Comparison of ENCODE assay signal across 11 cellular contexts in the genomic region with DNA sequence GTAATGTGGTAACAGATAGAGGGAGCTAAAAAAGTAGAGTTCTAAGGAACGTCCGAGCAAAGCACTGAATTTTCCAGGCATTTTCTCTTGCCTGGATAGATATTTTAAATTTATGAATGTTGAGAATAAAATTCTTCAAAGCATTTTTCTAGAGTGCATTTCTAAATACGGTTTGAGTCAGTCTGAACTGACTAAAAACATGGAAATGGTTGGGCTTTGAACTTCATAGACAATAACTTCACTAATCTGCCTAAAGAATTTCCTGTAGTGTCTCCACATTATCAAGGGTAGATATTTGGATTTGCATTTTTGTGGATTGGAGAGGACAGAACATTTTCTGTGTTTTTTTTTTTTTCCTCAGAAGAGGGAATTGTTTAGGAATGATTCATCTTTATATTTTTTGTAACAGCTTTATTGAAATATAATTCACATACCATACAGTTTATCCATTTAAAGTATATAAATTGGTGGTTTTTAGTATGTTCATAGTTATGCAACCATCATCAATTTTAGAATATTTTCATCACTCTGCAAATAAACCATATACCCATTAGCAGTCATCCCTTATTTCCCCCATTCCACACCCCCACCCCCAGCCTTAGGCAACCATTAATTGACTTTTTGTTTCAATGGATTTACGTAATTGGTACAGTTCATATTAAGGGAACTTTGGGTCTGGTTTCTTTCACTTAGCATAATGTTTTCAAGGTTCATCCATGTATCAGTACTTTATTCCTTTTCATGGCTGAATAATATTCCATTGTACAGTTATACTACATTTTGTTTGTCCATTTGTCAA. TPM values are rescaled to one million over a fixed set of nuclear protein-coding genes. Genes with fewer than 3 reads are reported as not detected.
DNase-seq lines count a peak whose midpoint lies in the region; ATAC-seq, FAIRE-seq and TF ChIP-seq lines count a peak whose summit lies in the region.
"Had no signal": no experiment of that assay in that cellular context is flagged by ENCODE, and none has a peak within 500 bp of the region (broad histone marks: within the 10 kb centered on the region; RNA-seq: fewer than 3 reads in every experiment).

No MANE protein-coding gene starts in this region.

- H2AFZ ChIP-seq in K562 (ENCODE audit: low read depth, low read length), result no peak overlapping the region

- H3K9me1 ChIP-seq in K562 (ENCODE audit: control insufficient read depth, insufficient read depth, low read length), result peaks cover 3% of the 10 kb centered on the region

- H3K9me3 Mint-ChIP-seq in activated T-cell treated with anti-CD3 and anti-CD28 coated beads, Interleukin-2, amount 50 U/mL, for 24 hours, result peaks cover 5% of the 10 kb centered on the region

- H3K36me3 ChIP-seq in K562 (ENCODE audit: control insufficient read depth, insufficient read depth, low read length), result no peaks in the 10 kb centered on the region; the same call in 2 of the 3 replicates
- no peaks in the 10 kb centered on the region for H3K36me3 ChIP-seq in left lung
- H3K36me3 ChIP-seq in upper lobe of left lung, result peaks cover 0 to 4% (median 0%) of the 10 kb centered on the region in 4 donors

- no peak for FAIRE-seq in K562 (lab: Jason Lieb, UNC)

- DNase-seq in activated T-cell treated with anti-CD3 and anti-CD28 coated beads, Interleukin-2, amount 50 U/mL, for 24 hours, result no peak
- DNase-seq in activated T-cell treated with anti-CD3 and anti-CD28 coated beads for 4 hours (no peak), K562 (ENCODE audit: extremely low read depth in 1 of 4, low spot score in 3 of 4) (no peak), left lung (no peak), upper lobe of left lung (no peak), DMS153 (lab: John Stamatoyannopoulos, UW) (no peak), Kasumi-1 (lab: John Stamatoyannopoulos, UW) (no peak)
- DNase-seq: ACHN, GOT3 had no signal

- no peak overlapping the region for H3K27ac ChIP-seq in K562 (ENCODE audit: extremely low read depth, low read depth, low read length)
- peak overlapping the region; percentile 37 to 51 for H3K27ac ChIP-seq in left lung
- peak overlapping the region in 3 of 4 donors; percentile 21 to 84 (median 83) for H3K27ac ChIP-seq in upper lobe of left lung
- H3K27ac ChIP-seq: KMS-11 had no signal

- TF ChIP-seq POLR2A in K562 (conservative IDR thresholded peaks at IDR 0.05) (no peak), upper lobe of left lung (IDR thresholded peaks at IDR 0.05) (no peak)

- 43% methylated on average over 4 of the region's 4 CpGs for WGBS in K562 (ENCODE audit: insufficient coverage, low coverage, missing lambda C conversion rate)
- 54 to 57% methylated on average over 4 of the region's 4 CpGs for WGBS in upper lobe of left lung, 2 donors

- intact Hi-C loops in K562 (cut with micrococcal nuclease) (no loop called here), left lung (cut with DNase I) (loop anchor here in 1 of 2 donors (10.0 kb wide), 1 partner anchor 60 kb away; no protein-coding TSS in a partner anchor)

- CTCF ChIA-PET in K562 (lab: Yijun Ruan, JAX; ENCODE audit: low intra/inter-chr PET ratio), result no interaction called here

- in situ Hi-C loops in K562 (cut with MboI), result no loop called here

- no peaks in the 10 kb centered on the region for H3K27me3 Mint-ChIP-seq in activated T-cell treated with anti-CD3 and anti-CD28 coated beads, Interleukin-2, amount 50 U/mL, for 24 hours

- no peak overlapping the region for H3K4me3 Mint-ChIP-seq in activated T-cell treated with anti-CD3 and anti-CD28 coated beads, Interleukin-2, amount 50 U/mL, for 24 hours

- H3K27me3 ChIP-seq in K562 (ENCODE audit: control insufficient read depth in 2 of 2, insufficient read depth in 2 of 2, low read length in 2 of 2) (no peaks in the 10 kb centered on the region; a peak in 1 of 5 replicates), left lung (no peaks in the 10 kb centered on the region), upper lobe of left lung (no peaks in the 10 kb centered on the region)

- ATAC-seq in K562 (no peak), left lung (peak; percentile 40), upper lobe of left lung (ENCODE audit: low FRiP score in 2 of 2) (no peak), HG03520 (IDR thresholded peaks at IDR 0.05; ENCODE audit: unreplicated experiment) (no peak)

- H4K20me1 ChIP-seq in K562 (replicated peaks; ENCODE audit: control insufficient read depth, insufficient read depth, low read length), result peaks cover 21% of the 10 kb centered on the region

- H3K4me1 ChIP-seq in K562 (replicated peaks in 1 of 2; ENCODE audit: control insufficient read depth in 2 of 2, insufficient read depth in 2 of 2, low read length in 2 of 2) (peaks cover 4 to 7% of the 10 kb centered on the region in 2 experiments; a peak in 4 of 5 replicates), left lung (peaks cover 8 to 28% of the 10 kb centered on the region in 2 donors), upper lobe of left lung (peaks cover 28 to 46% (median 34%) of the 10 kb centered on the region in 4 donors)

- peak overlapping the region; percentile 9 for H3K27ac Mint-ChIP-seq in activated T-cell treated with anti-CD3 and anti-CD28 coated beads, Interleukin-2, amount 50 U/mL, for 24 hours

- H3K4me2 ChIP-seq in K562 (ENCODE audit: insufficient read depth, low read length), result no peak overlapping the region
- H3K4me2 ChIP-seq: KMS-11 had no signal

- no peaks in the 10 kb centered on the region for H3K9me3 ChIP-seq in K562 (replicated peaks; ENCODE audit: control insufficient read depth, insufficient read depth, low read depth, low read length)
- no peaks in the 10 kb centered on the region for H3K9me3 ChIP-seq in left lung
- no peaks in the 10 kb centered on the region for H3K9me3 ChIP-seq in upper lobe of left lung

- no peak overlapping the region for H3K4me3 ChIP-seq in K562
- no peak overlapping the region for H3K4me3 ChIP-seq in left lung
- no peak overlapping the region for H3K4me3 ChIP-seq in upper lobe of left lung

- BruUV-seq in K562 (replicated peaks; lab: Mats Ljungman, UMichigan), result no TSS peak

- 0 out of 3 replicates have a peak, but pooled peaks cover 10% of the 10 kb centered on the region for H3K79me2 ChIP-seq in K562 (ENCODE audit: control insufficient read depth, insufficient read depth, low read length)

- peaks cover 72% of the 10 kb centered on the region for H3K4me1 Mint-ChIP-seq in activated T-cell treated with anti-CD3 and anti-CD28 coated beads, Interleukin-2, amount 50 U/mL, for 24 hours (ENCODE audit: low read depth)

- no peak for TF ChIP-seq EP300 in K562 (IDR thresholded peaks at IDR 0.05; ENCODE audit: low read length)
- TF ChIP-seq EP300 in upper lobe of left lung (IDR thresholded peaks at IDR 0.05), result no peak

- POLR2A ChIA-PET in K562 (lab: Yijun Ruan, JAX), result interaction anchor here (2.2 to 5.3 kb wide), 2 partner anchors 14 kb away, joined by 6 to 21 read pairs; no protein-coding TSS in a partner anchor

- TF ChIP-seq CTCF in K562 (IDR thresholded peaks at IDR 0.05 in 2 of 3, conservative IDR thresholded peaks at IDR 0.05 in 1 of 3; ENCODE audit: insufficient read depth in 2 of 3, low read depth in 1 of 3, low read length in 3 of 3) (no peak), left lung (IDR thresholded peaks at IDR 0.05) (no peak), upper lobe of left lung (IDR thresholded peaks at IDR 0.05) (no peak)

- no peak for TF ChIP-seq RAD21 in K562 (CRISPR knock-in tag; conservative IDR thresholded peaks at IDR 0.05 in 1 of 2, IDR thresholded peaks at IDR 0.05 in 1 of 2)

- H3K9ac ChIP-seq in K562 (ENCODE audit: insufficient read depth in 1 of 2, low read depth in 2 of 2, low read length in 2 of 2), result no peak overlapping the region
- H3K9ac ChIP-seq: KMS-11 had no signal

- peaks cover 10% of the 10 kb centered on the region for H3K36me3 Mint-ChIP-seq in activated T-cell treated with anti-CD3 and anti-CD28 coated beads, Interleukin-2, amount 50 U/mL, for 24 hours (ENCODE audit: low read depth)

TF ChIP-seq in K562, 482 proteins besides CTCF, POLR2A, EP300 and RAD21:
- no peak for TF ChIP-seq ARHGAP35 (IDR thresholded peaks at IDR 0.05; ENCODE audit: partially characterized antibody)
- peak; percentile 89 for TF ChIP-seq ZNF146 (CRISPR knock-in tag; IDR thresholded peaks at IDR 0.05; ENCODE audit: unreplicated experiment)
- peak; percentile 52 for TF ChIP-seq ZNF316 (IDR thresholded peaks at IDR 0.05)
- peak in 1 of 2 experiments; percentile 9; a peak in 1 of 4 replicates for TF ChIP-seq KDM1A (IDR thresholded peaks at IDR 0.05)
- TF ChIP-seq RBM25 (IDR thresholded peaks at IDR 0.05; ENCODE audit: low read depth, low read length, severe bottlenecking), result peak; percentile 45

RNA-seq across cellular contexts. Expression of gene GARRE1, which starts 20.7 kb away (rescaled TPM):
- total RNA-seq in K562 (2011; cell fraction: chromatin; rRNA removed; ENCODE audit: low replicate concordance), result 22.1 and 52.0 TPM in 2 replicates
- total RNA-seq in K562 (2011; cell fraction: nucleolus; rRNA removed), result 15.7 and 16.2 TPM in 2 replicates
- 17.7 and 19.2 TPM in 2 replicates for total RNA-seq in K562 (2011; cell fraction: nucleoplasm; rRNA removed)
- 7.4 and 8.0 TPM in 2 replicates for total RNA-seq in K562 (2014; rRNA removed)
- 8.2 and 9.3 TPM in 2 replicates for total RNA-seq in K562 (2014; rRNA removed; fragmentation: Illumina TruSeq; extraction: Trizol)
- total RNA-seq in K562 (2015; rRNA removed; fragmentation: Illumina TruSeq; extraction: Trizol), result 5.4 and 6.0 TPM in 2 replicates
- total RNA-seq in K562 (2021), result 11.2 and 12.8 TPM in 2 replicates
- 10.0 and 10.9 TPM in 2 replicates for polyA plus RNA-seq in K562 (2011; rRNA removed)
- 12.0 and 12.4 TPM in 2 replicates for polyA plus RNA-seq in K562 (2011; cell fraction: cytosol; rRNA removed)
- 10.6 and 15.7 TPM in 2 replicates for polyA plus RNA-seq in K562 (2011; cell fraction: nucleus; rRNA removed)
- 8.0 and 12.3 TPM in 2 replicates for polyA plus RNA-seq in K562 (2012)
- 7.5 and 8.4 TPM in 2 replicates for polyA plus RNA-seq in K562 (2014; fragmentation: Illumina TruSeq; extraction: Trizol)
- polyA plus RNA-seq in K562 (2014; fragmentation: Nextera tagmentation; extraction: Ambion mirVana), result 1 to 10 TPM; 1.6 to 4.1 TPM
- 7.5 and 7.7 TPM in 2 replicates for polyA plus RNA-seq in K562 (2014; rRNA removed)
- 10.5 and 11.8 TPM in 2 replicates for polyA minus RNA-seq in K562 (2011; rRNA and poly(A)+ RNA removed)
- 7.3 and 8.7 TPM in 2 replicates for polyA minus RNA-seq in K562 (2011; cell fraction: cytosol; rRNA and poly(A)+ RNA removed)
- polyA minus RNA-seq in K562 (2011; cell fraction: nucleus; rRNA and poly(A)+ RNA removed), result 8.9 and 11.8 TPM in 2 replicates
- 10 to 100 TPM; 26.2 to 26.7 TPM for total RNA-seq in left lung
- 10 to 100 TPM; 18.2 to 36.7 (median 28.1) TPM for total RNA-seq in upper lobe of left lung
